Comparison of ENCODE assay signal across 7 cellular contexts in genomic region chr6:10411915-10412164, GRCh38. TPM values are rescaled to one million over a fixed set of nuclear protein-coding genes. Genes with fewer than 3 reads are reported as not detected.
DNase-seq lines count a peak whose midpoint lies in the region; ATAC-seq and TF ChIP-seq lines count a peak whose summit lies in the region.

No MANE protein-coding gene starts in this region.

- H3K27ac Mint-ChIP-seq in osteocyte (ENCODE audit: unreplicated experiment): peak overlapping the region; percentile 100

- no peaks in the 10 kb centered on the region for H3K79me2 ChIP-seq in OCI-LY7 (ENCODE audit: insufficient read depth, low read depth, low read length)

- no TSS peak for BruUV-seq in OCI-LY7 (replicated peaks; lab: Mats Ljungman, UMichigan)

- DNase-seq in OCI-LY7 (ENCODE audit: low spot score) (no peak), epithelial cell of proximal tubule (ENCODE audit: low read depth) (no peak), osteocyte (ENCODE audit: extremely low spot score, unreplicated experiment) (no peak)
- DNase-seq in activated CD4-positive, CD25-positive, alpha-beta regulatory T cell (lab: John Stamatoyannopoulos, UW): no peak

- H4K20me1 ChIP-seq in OCI-LY7 (ENCODE audit: insufficient read depth, low read length): no peaks in the 10 kb centered on the region

- ATAC-seq in GM21381 (IDR thresholded peaks at IDR 0.05; ENCODE audit: unreplicated experiment) (peak; percentile 5), HG02973 (IDR thresholded peaks at IDR 0.05; ENCODE audit: unreplicated experiment) (no peak), GM21825 (IDR thresholded peaks at IDR 0.05; ENCODE audit: unreplicated experiment) (no peak)

- POLR2A ChIA-PET in OCI-LY7 (lab: Charles Lee): interaction anchor here (0.8 kb wide), 1 partner anchor 15 kb away, joined by 4 read pairs; no protein-coding TSS in a partner anchor

- no peak for TF ChIP-seq CTCF in OCI-LY7 (conservative IDR thresholded peaks at IDR 0.05; ENCODE audit: low read length)
- no peak for TF ChIP-seq CTCF in epithelial cell of proximal tubule (conservative IDR thresholded peaks at IDR 0.05; ENCODE audit: low read depth, low read length)
- TF ChIP-seq CTCF in osteocyte (IDR thresholded peaks at IDR 0.05): no peak

- peak overlapping the region; percentile 77 for H3K4me3 ChIP-seq in OCI-LY7 (ENCODE audit: low read depth, low read length, poor library complexity, severe bottlenecking)
- H3K4me3 ChIP-seq in epithelial cell of proximal tubule (ENCODE audit: low read depth, low read length): peak overlapping the region; percentile 56

- H3K27me3 Mint-ChIP-seq in osteocyte (ENCODE audit: unreplicated experiment): no peaks in the 10 kb centered on the region

- intact Hi-C loops in OCI-LY7 (cut with micrococcal nuclease; ENCODE audit: unreplicated experiment): no loop called here

- peak overlapping the region; percentile 61 for H3K4me2 ChIP-seq in OCI-LY7 (ENCODE audit: low read length)

- H3K4me1 ChIP-seq in OCI-LY7 (ENCODE audit: insufficient read depth, low read length, poor library complexity, severe bottlenecking): peaks cover 9% of the 10 kb centered on the region

- H3K4me1 Mint-ChIP-seq in osteocyte (ENCODE audit: unreplicated experiment): peaks cover 26% of the 10 kb centered on the region

- H3K27ac ChIP-seq in OCI-LY7 (ENCODE audit: low read depth, low read length, poor library complexity, severe bottlenecking): no peak overlapping the region

- CTCF ChIA-PET in OCI-LY7 (lab: Charles Lee; ENCODE audit: unreplicated experiment): no interaction called here

- peak overlapping the region; percentile 67 for H2AFZ ChIP-seq in OCI-LY7 (ENCODE audit: low read length)

- H3K9me2 ChIP-seq in OCI-LY7 (ENCODE audit: insufficient read depth, low read length): no peaks in the 10 kb centered on the region

- no peaks in the 10 kb centered on the region for H3K36me3 ChIP-seq in OCI-LY7 (ENCODE audit: insufficient read depth, low read length)

- no peaks in the 10 kb centered on the region for H3K9me3 ChIP-seq in OCI-LY7 (ENCODE audit: low read length)

- no peaks in the 10 kb centered on the region for H3K9me3 Mint-ChIP-seq in osteocyte (ENCODE audit: unreplicated experiment)

- H3K4me3 Mint-ChIP-seq in osteocyte (ENCODE audit: unreplicated experiment): peak overlapping the region; percentile 99

- H3K36me3 Mint-ChIP-seq in osteocyte (ENCODE audit: unreplicated experiment): peaks cover 39% of the 10 kb centered on the region

RNA-seq across cellular contexts. Expression of gene TFAP2A, which starts 3.0 kb away (rescaled TPM):
- total RNA-seq in OCI-LY7 (2014; rRNA removed; shearing (Covaris generic)): 0.36 and 2.0 TPM in 2 replicates
- total RNA-seq in OCI-LY7 (2022): 2.5 and 3.3 TPM in 2 replicates
- 6.4 and 17.8 TPM in 2 replicates for total RNA-seq in epithelial cell of proximal tubule
- total RNA-seq in osteocyte: 53.2 and 59.6 TPM in 2 replicates
